Comparison of ENCODE assay signal across 8 cellular contexts in genomic region chr11:10451399-10452116, GRCh38. TPM values are rescaled to one million over a fixed set of nuclear protein-coding genes. Genes with fewer than 3 reads are reported as not detected.
DNase-seq lines count a peak whose midpoint lies in the region; ATAC-seq and TF ChIP-seq lines count a peak whose summit lies in the region.

No MANE protein-coding gene starts in this region.

- H3K9me3 ChIP-seq in Panc1 (ENCODE audit: control insufficient read depth, insufficient read depth, low read depth, low read length) (no peaks in the 10 kb centered on the region), esophagus squamous epithelium (no peaks in the 10 kb centered on the region)

- H3K4me1 ChIP-seq in Panc1 (ENCODE audit: control insufficient read depth, insufficient read depth, low read length): peaks cover 22% of the 10 kb centered on the region
- H3K4me1 ChIP-seq in esophagus squamous epithelium: peaks cover 17 to 60% (median 39%) of the 10 kb centered on the region in 3 donors

- WGBS in esophagus squamous epithelium, 2 donors: 10 to 49% methylated on average over 3 of the region's 5 CpGs

- peak overlapping the region; percentile 82 for H3K4me3 Mint-ChIP-seq in T-helper 1 cell treated with Interleukin-12 subunit alpha and Interleukin-12 subunit beta and Interleukin-4 antibody, amounts not matched to agents 30 μg/mL and 1 μg/mL, for 36 hours
- peak overlapping the region; percentile 79 for H3K4me3 Mint-ChIP-seq in stimulated activated memory B cell treated with anti-CD40 and anti-IgM and Interleukin-4, amounts not matched to agents 10 μg/mL and 1 μg/mL and 100 μg/mL, for 72 hours

- CTCF ChIA-PET in Panc1 (lab: Charles Lee): interaction anchor here (0.6 to 1.1 kb wide), 3 partner anchors 10 to 45 kb away, joined by 3 read pairs; no protein-coding TSS in a partner anchor

- peaks cover 30% of the 10 kb centered on the region for H3K27me3 Mint-ChIP-seq in T-helper 1 cell treated with Interleukin-12 subunit alpha and Interleukin-12 subunit beta and Interleukin-4 antibody, amounts not matched to agents 30 μg/mL and 1 μg/mL, for 36 hours (ENCODE audit: low read depth)
- no peaks in the 10 kb centered on the region for H3K27me3 Mint-ChIP-seq in stimulated activated memory B cell treated with anti-CD40 and anti-IgM and Interleukin-4, amounts not matched to agents 10 μg/mL and 1 μg/mL and 100 μg/mL, for 72 hours

- no peak overlapping the region for H3K27ac ChIP-seq in Panc1 (ENCODE audit: low read length)
- peak overlapping the region; percentile 78 to 97 (median 84) for H3K27ac ChIP-seq in esophagus squamous epithelium

- POLR2A ChIA-PET in Panc1 (lab: Charles Lee): interaction anchor here (0.6 to 0.7 kb wide), 2 partner anchors 45 to 871 kb away, joined by 3 read pairs; no protein-coding TSS in a partner anchor

- intact Hi-C loops in Panc1 (cut with micrococcal nuclease; ENCODE audit: unreplicated experiment) (no loop called here), esophagus squamous epithelium (cut with DNase I) (no loop called here)

- no TSS peak for BruUV-seq in Panc1 (replicated peaks; lab: Mats Ljungman, UMichigan)

- H3K36me3 ChIP-seq in Panc1 (ENCODE audit: control insufficient read depth, insufficient read depth, low read length): no peaks in the 10 kb centered on the region
- H3K36me3 ChIP-seq in esophagus squamous epithelium: no peaks in the 10 kb centered on the region

- TF ChIP-seq POLR2A in esophagus squamous epithelium (IDR thresholded peaks at IDR 0.05): no peak

- in situ Hi-C loops in Panc1 (cut with HindIII; ENCODE audit: low pct_unique_long_range_greater_than_20kb, low sequenced_read_pairs): no loop called here

- no peak for DNase-seq in T-helper 1 cell
- DNase-seq in Panc1 (ENCODE audit: low read depth, low spot score): no peak
- DNase-seq in esophagus squamous epithelium (lab: John Stamatoyannopoulos, UW): no peak
- DNase-seq in T-helper 9 cell: no peak
- no peak for DNase-seq in HT-29 (ENCODE audit: low spot score)
- no peak for DNase-seq in DMS53 treated with DMSO at 0.1 percent for 48 hours (lab: John Stamatoyannopoulos, UW; ENCODE audit: unreplicated experiment)

- no peaks in the 10 kb centered on the region for H3K9me3 Mint-ChIP-seq in T-helper 1 cell treated with Interleukin-12 subunit alpha and Interleukin-12 subunit beta and Interleukin-4 antibody, amounts not matched to agents 30 μg/mL and 1 μg/mL, for 36 hours
- H3K9me3 Mint-ChIP-seq in stimulated activated memory B cell treated with anti-CD40 and anti-IgM and Interleukin-4, amounts not matched to agents 10 μg/mL and 1 μg/mL and 100 μg/mL, for 72 hours: no peaks in the 10 kb centered on the region

- H3K4me3 ChIP-seq in Panc1 (ENCODE audit: low read depth in 2 of 2, low read length in 2 of 2) (peak overlapping the region; percentile 48 to 63), esophagus squamous epithelium (peak overlapping the region; percentile 54 to 78 (median 74))

- peaks cover 4% of the 10 kb centered on the region; the same call in 1 of the 2 replicates for H3K27me3 ChIP-seq in Panc1 (ENCODE audit: control insufficient read depth, insufficient read depth, low read length)
- H3K27me3 ChIP-seq in esophagus squamous epithelium: peaks cover 0 to 32% (median 0%) of the 10 kb centered on the region in 4 donors

- no peak; the same call in 1 of the 2 replicates for TF ChIP-seq CTCF in Panc1 (IDR thresholded peaks at IDR 0.05)
- TF ChIP-seq CTCF in esophagus squamous epithelium (IDR thresholded peaks at IDR 0.05): no peak

- H3K27ac Mint-ChIP-seq in T-helper 1 cell treated with Interleukin-12 subunit alpha and Interleukin-12 subunit beta and Interleukin-4 antibody, amounts not matched to agents 30 μg/mL and 1 μg/mL, for 36 hours: peak overlapping the region; percentile 75
- H3K27ac Mint-ChIP-seq in stimulated activated memory B cell treated with anti-CD40 and anti-IgM and Interleukin-4, amounts not matched to agents 10 μg/mL and 1 μg/mL and 100 μg/mL, for 72 hours: peak overlapping the region; percentile 91

- peaks cover 3% of the 10 kb centered on the region for H3K36me3 Mint-ChIP-seq in T-helper 1 cell treated with Interleukin-12 subunit alpha and Interleukin-12 subunit beta and Interleukin-4 antibody, amounts not matched to agents 30 μg/mL and 1 μg/mL, for 36 hours (ENCODE audit: low read depth)
- no peaks in the 10 kb centered on the region for H3K36me3 Mint-ChIP-seq in stimulated activated memory B cell treated with anti-CD40 and anti-IgM and Interleukin-4, amounts not matched to agents 10 μg/mL and 1 μg/mL and 100 μg/mL, for 72 hours

- no peak for ATAC-seq in Panc1
- ATAC-seq in stimulated activated memory B cell treated with anti-CD40 and anti-IgM and Interleukin-4, amounts not matched to agents 10 μg/mL and 1 μg/mL and 100 μg/mL, for 72 hours: peak; percentile 58

- peaks cover 53% of the 10 kb centered on the region for H3K4me1 Mint-ChIP-seq in T-helper 1 cell treated with Interleukin-12 subunit alpha and Interleukin-12 subunit beta and Interleukin-4 antibody, amounts not matched to agents 30 μg/mL and 1 μg/mL, for 36 hours (ENCODE audit: low read depth)
- peaks cover 59% of the 10 kb centered on the region for H3K4me1 Mint-ChIP-seq in stimulated activated memory B cell treated with anti-CD40 and anti-IgM and Interleukin-4, amounts not matched to agents 10 μg/mL and 1 μg/mL and 100 μg/mL, for 72 hours

RNA-seq across cellular contexts. Expression of gene AMPD3, which starts 3.5 kb away (rescaled TPM):
- total RNA-seq in Panc1 (2021; ENCODE audit: unreplicated experiment) (12.5 TPM), esophagus squamous epithelium (10 to 100 TPM in 2 of 4 donors, 1 to 10 TPM in 2; 8.7 to 15.2 (median 9.8) TPM)
- 8.9 TPM for polyA plus RNA-seq in Panc1 (2012; ENCODE audit: insufficient read length)
- total RNA-seq in HT-29 (2014; rRNA removed; shearing (Covaris generic)): 6.3 and 10.4 TPM in 2 replicates
